Comparison of ENCODE assay signal across 8 cellular contexts in genomic region chr9:87725900-87726709, GRCh38. TPM values are rescaled to one million over a fixed set of nuclear protein-coding genes. Genes with fewer than 3 reads are reported as not detected.
A peak's percentile ranks its signal among the peaks of the same experiment; 100 is the strongest.
DNase-seq lines count a peak whose midpoint lies in the region; ATAC-seq and TF ChIP-seq lines count a peak whose summit lies in the region.

Gene CTSL, plus strand, starts transcription at chr9:87726119. Its CDS starts 1,485 bp downstream, at chr9:87727604.

- H3K9me3 ChIP-seq in body of pancreas = no peaks in the 10 kb centered on the region
- H3K9me3 ChIP-seq in uterus = no peaks in the 10 kb centered on the region

- DNase-seq in DMS53 (lab: John Stamatoyannopoulos, UW) (peak; percentile 87), LNCaP clone FGC (ENCODE audit: low read depth) (peak; percentile 82), T-helper 9 cell (peak; percentile 21), body of pancreas (peak; percentile 82 to 91 (median 91)), hepatic stellate cell (ENCODE audit: low spot score) (peak; percentile 83), posterior vena cava (ENCODE audit: low spot score) (peak; percentile 99), uterus (peak; percentile 95 to 96), NCI-H146 (lab: John Stamatoyannopoulos, UW) (no peak)

- peak within 1 kb of the TSS; percentile 64 for H3K4me3 ChIP-seq in LNCaP clone FGC (ENCODE audit: low read depth, low read length)
- peak within 1 kb of the TSS; percentile 28 to 33 for H3K4me3 ChIP-seq in body of pancreas
- H3K4me3 ChIP-seq in uterus = peak within 1 kb of the TSS; percentile 67 to 91

- H3K27me3 ChIP-seq in body of pancreas = no peaks in the 10 kb centered on the region
- H3K27me3 ChIP-seq in uterus = no peaks in the 10 kb centered on the region

- TF ChIP-seq POLR2A in body of pancreas (IDR thresholded peaks at IDR 0.05) (peak; percentile 73 to 86 (median 86)), uterus (IDR thresholded peaks at IDR 0.05) (peak; percentile 90 to 92)

- TF ChIP-seq CTCF in LNCaP clone FGC (IDR thresholded peaks at IDR 0.05; ENCODE audit: control insufficient read depth, extremely low read depth, insufficient read depth) (peak; percentile 70), body of pancreas (IDR thresholded peaks at IDR 0.05) (peak in 5 of 7 experiments; percentile 11 to 39 (median 35)), uterus (IDR thresholded peaks at IDR 0.05) (peak in 3 of 4 experiments; percentile 11 to 31 (median 18))

- H3K27ac ChIP-seq in body of pancreas = peak within 1 kb of the TSS; percentile 82 to 90 (median 88)
- peak within 1 kb of the TSS; percentile 95 to 97 for H3K27ac ChIP-seq in uterus

- ATAC-seq in body of pancreas = peak; percentile 91

- WGBS in body of pancreas, 2 donors = 0 to 2% methylated on average over 9 to 67 of the region's 67 CpGs

- H3K36me3 ChIP-seq in body of pancreas (replicated peaks in 1 of 2; ENCODE audit: insufficient read depth in 1 of 2, low read depth in 2 of 2) = peaks cover 0 to 5% of the 10 kb centered on the region in 2 donors
- no peaks in the 10 kb centered on the region for H3K36me3 ChIP-seq in uterus

- intact Hi-C loops in body of pancreas (cut with DNase I) = no loop called here
- intact Hi-C loops in posterior vena cava (cut with DNase I) = loop anchor here in 1 of 2 donors (5.0 kb wide), 1 partner anchor 744 kb away; no protein-coding TSS in a partner anchor
- intact Hi-C loops in uterus (cut with DNase I; ENCODE audit: low total_unique reads) = no loop called here

- H3K4me1 ChIP-seq in body of pancreas (peaks cover 22% of the 10 kb centered on the region), uterus (peaks cover 10% of the 10 kb centered on the region in 2 donors)

RNA-seq across cellular contexts. Expression of gene CTSL, which starts in this region (rescaled TPM):
- total RNA-seq in body of pancreas = 10 to 100 TPM; 45.8 to 60.2 TPM
- 100 to 1,000 TPM; 176 to 195 TPM for total RNA-seq in posterior vena cava
- total RNA-seq in uterus = 100 to 1,000 TPM in 3 of 4 donors, 10 to 100 TPM in 1; 84.3 to 183 (median 147) TPM

Comparison
In these comparisons a context has a peak if more than half of its experiments do, and no peak if none do; other contexts are left out.
1. CTCF ChIP-seq: peak in every context shown above with its lines; median percentile 70 in LNCaP clone FGC; 35 in body of pancreas; 18 in uterus.